ENCODE assay signal across 8 cellular contexts in the genomic region with DNA sequence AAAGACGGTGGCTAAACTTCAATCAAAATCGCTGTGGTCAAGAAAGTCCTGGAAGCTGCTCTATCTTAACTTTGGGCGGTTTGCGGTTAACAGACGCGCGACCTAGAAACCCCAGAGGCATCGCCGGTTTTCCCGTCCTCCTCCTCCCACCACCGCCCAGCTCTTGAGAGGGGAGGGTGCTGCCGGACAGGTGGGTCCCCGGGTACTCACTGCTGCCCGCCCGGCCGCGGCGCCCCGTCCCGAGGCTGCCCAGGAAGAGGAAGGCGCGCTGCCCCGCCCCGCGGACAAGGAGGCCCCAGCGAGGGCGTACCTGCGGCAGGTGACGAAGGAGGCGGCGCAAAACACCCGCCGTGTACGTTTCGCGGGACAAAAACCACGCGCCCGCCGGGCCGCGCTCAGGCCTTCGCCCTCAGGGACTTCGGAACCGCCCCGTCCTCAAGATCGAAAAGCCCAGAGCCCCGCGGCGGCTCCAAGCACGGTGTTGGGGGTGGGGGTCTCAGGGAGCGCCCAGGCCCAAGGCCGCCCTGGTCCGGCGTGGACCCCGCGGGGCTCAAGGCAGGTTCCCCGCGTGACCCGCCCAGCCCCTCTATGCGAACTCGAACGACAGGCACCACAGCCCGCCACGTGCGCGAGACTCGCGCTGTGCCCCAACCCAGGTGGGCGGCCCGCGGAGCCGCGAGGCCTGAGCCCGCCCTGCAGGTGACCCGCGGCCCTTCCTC. TPM values are rescaled to one million over a fixed set of nuclear protein-coding genes. Genes with fewer than 3 reads are reported as not detected.
DNase-seq lines count a peak whose midpoint lies in the region; ATAC-seq and TF ChIP-seq lines count a peak whose summit lies in the region.

A gene with protein sequence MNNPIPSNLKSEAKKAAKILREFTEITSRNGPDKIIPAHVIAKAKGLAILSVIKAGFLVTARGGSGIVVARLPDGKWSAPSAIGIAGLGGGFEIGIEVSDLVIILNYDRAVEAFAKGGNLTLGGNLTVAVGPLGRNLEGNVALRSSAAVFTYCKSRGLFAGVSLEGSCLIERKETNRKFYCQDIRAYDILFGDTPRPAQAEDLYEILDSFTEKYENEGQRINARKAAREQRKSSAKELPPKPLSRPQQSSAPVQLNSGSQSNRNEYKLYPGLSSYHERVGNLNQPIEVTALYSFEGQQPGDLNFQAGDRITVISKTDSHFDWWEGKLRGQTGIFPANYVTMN (minus strand): TSS at position 259 of the 719 bp plus-strand sequence. CDS start 48 bp downstream, at position 211.

- TF ChIP-seq CTCF in LNCaP clone FGC (IDR thresholded peaks at IDR 0.05; ENCODE audit: control insufficient read depth, extremely low read depth, insufficient read depth), result no peak
- TF ChIP-seq CTCF in endodermal cell (conservative IDR thresholded peaks at IDR 0.05), result peak; percentile 16
- no peak for TF ChIP-seq CTCF in mucosa of descending colon (IDR thresholded peaks at IDR 0.05)

- CTCF ChIA-PET in CD4-positive, alpha-beta memory T cell (lab: Charles Lee; ENCODE audit: partially characterized antibody), result interaction anchor here (0.8 kb wide), 1 partner anchor 373 kb away, joined by 3 read pairs; no protein-coding TSS in a partner anchor
- CTCF ChIA-PET in activated CD8-positive, alpha-beta T cell treated with anti-CD3 and anti-CD28 coated beads, Interleukin-2, amount 10 ng/mL, durations not matched to agents 7 days and 5 days (lab: Charles Lee), result interaction anchor here (2.1 kb wide), 1 partner anchor 10 kb away, joined by 4 read pairs; no protein-coding TSS in a partner anchor

- H3K4me1 Mint-ChIP-seq in CD4-positive, alpha-beta memory T cell, result peaks cover 16 to 63% (median 38%) of the 10 kb centered on the region in 4 donors
- H3K4me1 Mint-ChIP-seq in activated CD8-positive, alpha-beta T cell treated with anti-CD3 and anti-CD28 coated beads, Interleukin-2, amount 10 ng/mL, durations not matched to agents 7 days and 5 days (ENCODE audit: low read depth), result peaks cover 34% of the 10 kb centered on the region
- peaks cover 21% of the 10 kb centered on the region for H3K4me1 Mint-ChIP-seq in endodermal cell

- H3K4me1 ChIP-seq in CD4-positive, alpha-beta memory T cell (ENCODE audit: insufficient read depth, low read length), result peaks cover 44% of the 10 kb centered on the region
- H3K4me1 ChIP-seq in endodermal cell (ENCODE audit: control insufficient read depth, insufficient read depth, low read length) (no peaks in the 10 kb centered on the region), mucosa of descending colon (ENCODE audit: low read depth) (peaks cover 9% of the 10 kb centered on the region)

- peaks cover 0 to 5% (median 0%) of the 10 kb centered on the region in 8 donors for H3K9me3 Mint-ChIP-seq in CD4-positive, alpha-beta memory T cell
- no peaks in the 10 kb centered on the region for H3K9me3 Mint-ChIP-seq in activated CD8-positive, alpha-beta T cell treated with anti-CD3 and anti-CD28 coated beads, Interleukin-2, amount 10 ng/mL, durations not matched to agents 7 days and 5 days (ENCODE audit: insufficient read depth)
- H3K9me3 Mint-ChIP-seq in endodermal cell, result peaks cover 4% of the 10 kb centered on the region

- H3K36me3 ChIP-seq in CD4-positive, alpha-beta memory T cell (ENCODE audit: insufficient read depth, low read length), result no peaks in the 10 kb centered on the region
- H3K36me3 ChIP-seq in endodermal cell (ENCODE audit: control insufficient read depth, insufficient read depth, low read length) (no peaks in the 10 kb centered on the region), mucosa of descending colon (ENCODE audit: low read depth) (no peaks in the 10 kb centered on the region)

- peaks cover 11 to 26% of the 10 kb centered on the region in 2 donors for H3K36me3 Mint-ChIP-seq in CD4-positive, alpha-beta memory T cell
- H3K36me3 Mint-ChIP-seq in activated CD8-positive, alpha-beta T cell treated with anti-CD3 and anti-CD28 coated beads, Interleukin-2, amount 10 ng/mL, durations not matched to agents 7 days and 5 days (ENCODE audit: low read depth), result peaks cover 14% of the 10 kb centered on the region
- peaks cover 18% of the 10 kb centered on the region for H3K36me3 Mint-ChIP-seq in endodermal cell (ENCODE audit: low read depth)

- peak; percentile 69 to 83 (median 75) for DNase-seq in CD4-positive, alpha-beta memory T cell
- no peak for DNase-seq in LNCaP clone FGC (ENCODE audit: low read depth)
- peak; percentile 64 for DNase-seq in activated CD8-positive, alpha-beta T cell treated with anti-CD3 and anti-CD28 coated beads, Interleukin-2, amount 10 ng/mL, durations not matched to agents 7 days and 5 days
- DNase-seq in endodermal cell, result peak; percentile 83
- peak; percentile 88 to 92 (median 91) for DNase-seq in mucosa of descending colon
- DNase-seq in stimulated activated naive CD4-positive, alpha-beta T cell treated with Interleukin-2 at 50 U/mL for 16 hours (lab: John Stamatoyannopoulos, UW), result peak; percentile 45
- no peak for DNase-seq in hippocampal formation (lab: John Stamatoyannopoulos, UW)

- H3K4me3 ChIP-seq in CD4-positive, alpha-beta memory T cell (ENCODE audit: low read length in 2 of 2), result peak within 1 kb of the TSS; percentile 18 to 75
- H3K4me3 ChIP-seq in LNCaP clone FGC (ENCODE audit: low read depth, low read length) (peak within 1 kb of the TSS; percentile 96), endodermal cell (ENCODE audit: low read length) (peak within 1 kb of the TSS; percentile 91), mucosa of descending colon (peak within 1 kb of the TSS; percentile 56)

- H3K27ac ChIP-seq in CD4-positive, alpha-beta memory T cell (ENCODE audit: low read depth, low read length), result peak within 1 kb of the TSS; percentile 85
- H3K27ac ChIP-seq in endodermal cell (ENCODE audit: low read depth, low read length), result peak within 1 kb of the TSS; percentile 58

- no peaks in the 10 kb centered on the region for H3K27me3 Mint-ChIP-seq in CD4-positive, alpha-beta memory T cell
- H3K27me3 Mint-ChIP-seq in activated CD8-positive, alpha-beta T cell treated with anti-CD3 and anti-CD28 coated beads, Interleukin-2, amount 10 ng/mL, durations not matched to agents 7 days and 5 days (ENCODE audit: low read depth), result no peaks in the 10 kb centered on the region
- peaks cover 11% of the 10 kb centered on the region for H3K27me3 Mint-ChIP-seq in endodermal cell (ENCODE audit: insufficient read depth)

- no peaks in the 10 kb centered on the region for H3K9me3 ChIP-seq in CD4-positive, alpha-beta memory T cell (ENCODE audit: control insufficient read depth in 1 of 2, low read length in 2 of 2)
- H3K9me3 ChIP-seq in endodermal cell (ENCODE audit: control insufficient read depth, low read length) (peaks cover 2% of the 10 kb centered on the region), mucosa of descending colon (no peaks in the 10 kb centered on the region)

- H3K27me3 ChIP-seq in CD4-positive, alpha-beta memory T cell (ENCODE audit: insufficient read depth, low read length), result no peaks in the 10 kb centered on the region
- no peaks in the 10 kb centered on the region for H3K27me3 ChIP-seq in endodermal cell (ENCODE audit: control insufficient read depth, insufficient read depth, low read length, poor library complexity, severe bottlenecking)

- POLR2A ChIA-PET in CD4-positive, alpha-beta memory T cell (lab: Charles Lee; ENCODE audit: partially characterized antibody), result interaction anchor here (0.7 to 1.0 kb wide), 2 partner anchors 165 to 173 kb away, joined by 3 to 4 read pairs; no protein-coding TSS in a partner anchor
- POLR2A ChIA-PET in activated CD8-positive, alpha-beta T cell treated with anti-CD3 and anti-CD28 coated beads, Interleukin-2, amount 10 ng/mL, durations not matched to agents 7 days and 5 days (lab: Charles Lee), result interaction anchor here (1.1 kb wide), 1 partner anchor 50 kb away, joined by 3 read pairs; no protein-coding TSS in a partner anchor

- intact Hi-C loops in CD4-positive, alpha-beta memory T cell (cut with micrococcal nuclease), result loop anchor here (1.0 to 2.0 kb wide), 4 partner anchors 17 to 413 kb away; a partner anchor contains a TSS
- intact Hi-C loops in mucosa of descending colon (cut with DNase I, micrococcal nuclease), result no loop called here

- WGBS in endodermal cell (ENCODE audit: insufficient coverage in 1 of 2, insufficient read length in 1 of 2), 2 experiments, result 6 to 38% methylated on average over 11 to 77 of the region's 77 CpGs

- peak within 1 kb of the TSS; percentile 96 to 97 (median 96) for H3K27ac Mint-ChIP-seq in CD4-positive, alpha-beta memory T cell
- H3K27ac Mint-ChIP-seq in activated CD8-positive, alpha-beta T cell treated with anti-CD3 and anti-CD28 coated beads, Interleukin-2, amount 10 ng/mL, durations not matched to agents 7 days and 5 days, result peak within 1 kb of the TSS; percentile 95
- peak within 1 kb of the TSS; percentile 97 for H3K27ac Mint-ChIP-seq in endodermal cell

- H3K4me3 Mint-ChIP-seq in CD4-positive, alpha-beta memory T cell, result peak within 1 kb of the TSS; percentile 92 to 96 (median 94)
- peak within 1 kb of the TSS; percentile 92 for H3K4me3 Mint-ChIP-seq in activated CD8-positive, alpha-beta T cell treated with anti-CD3 and anti-CD28 coated beads, Interleukin-2, amount 10 ng/mL, durations not matched to agents 7 days and 5 days
- peak within 1 kb of the TSS; percentile 93 for H3K4me3 Mint-ChIP-seq in endodermal cell

- peak within 1 kb of the TSS; percentile 92 for H3K9ac ChIP-seq in endodermal cell (ENCODE audit: extremely low read depth, low read length, poor library complexity, severe bottlenecking)

- ATAC-seq in GM21528 (IDR thresholded peaks at IDR 0.05; ENCODE audit: low FRiP score, unreplicated experiment), result peak; percentile 34
- peak; percentile 47 for ATAC-seq in activated CD8-positive, alpha-beta T cell treated with anti-CD3 and anti-CD28 coated beads, Interleukin-2, amount 10 ng/mL, durations not matched to agents 7 days and 5 days
- ATAC-seq in mucosa of descending colon, result peak; percentile 86

RNA-seq across cellular contexts. Expression of the gene that starts here (rescaled TPM):
- 10 to 100 TPM; 69.5 to 71.4 TPM for total RNA-seq in CD4-positive, alpha-beta memory T cell
- polyA plus RNA-seq in CD4-positive, alpha-beta memory T cell, result 10 to 100 TPM; 38.0 to 41.3 TPM
- 10 to 100 TPM; 10.9 to 13.2 TPM for total RNA-seq in activated CD8-positive, alpha-beta T cell treated with anti-CD3 and anti-CD28 coated beads, Interleukin-2, amount 10 ng/mL, durations not matched to agents 7 days and 5 days
- 10 to 100 TPM; 33.6 to 39.0 TPM for total RNA-seq in endodermal cell
- polyA plus RNA-seq in endodermal cell (2013, experiment 1 of 2), result 39.0 TPM
- 30.5 TPM for polyA plus RNA-seq in endodermal cell (2013, experiment 2 of 2)
- 100 to 1,000 TPM in 1 of 3 donors, 10 to 100 TPM in 2; 49.5 to 102 (median 92.3) TPM for total RNA-seq in mucosa of descending colon

Comparison
In these comparisons a context has a peak if more than half of its experiments do, and no peak if none do; other contexts are left out.
1. DNase-seq: peak in CD4-positive, alpha-beta memory T cell (5 of 5), activated CD8-positive, alpha-beta T cell treated with anti-CD3 and anti-CD28 coated beads, Interleukin-2, amount 10 ng/mL, durations not matched to agents 7 days and 5 days (single experiment), endodermal cell (single experiment), mucosa of descending colon (3 of 3) and stimulated activated naive CD4-positive, alpha-beta T cell treated with Interleukin-2 at 50 U/mL for 16 hours (single experiment); none in LNCaP clone FGC (single experiment) and hippocampal formation (0 of 2).
2. ATAC-seq: peak in every context shown above with its lines; median percentile 86 in mucosa of descending colon; 47 in activated CD8-positive, alpha-beta T cell treated with anti-CD3 and anti-CD28 coated beads, Interleukin-2, amount 10 ng/mL, durations not matched to agents 7 days and 5 days; 34 in GM21528.
3. Peak in every context shown above with its lines, with median percentiles within 50 percentile points of each other: H3K4me3 ChIP-seq, H3K27ac Mint-ChIP-seq and H3K4me3 Mint-ChIP-seq.